In genomic region chr2:231714639-231715498, GRCh38 we compare ENCODE assay signal across 8 cellular contexts. TPM values are rescaled to one million over a fixed set of nuclear protein-coding genes. Genes with fewer than 3 reads are reported as not detected.
A peak's percentile ranks its signal among the peaks of the same experiment; 100 is the strongest.
DNase-seq lines count a peak whose midpoint lies in the region; ATAC-seq and TF ChIP-seq lines count a peak whose summit lies in the region.

No MANE protein-coding gene starts in this region.

- no peaks in the 10 kb centered on the region for H3K27me3 Mint-ChIP-seq in progenitor cell of endocrine pancreas

- intact Hi-C loops in head of caudate nucleus (cut with DNase I) (loop anchor here (2.0 kb wide), 1 partner anchor 38 kb away; no protein-coding TSS in a partner anchor), aorta (cut with DNase I) (loop anchor here (1.0 kb wide), 1 partner anchor 38 kb away; no protein-coding TSS in a partner anchor)

- peaks cover 0 to 3% of the 10 kb centered on the region in 2 donors for H3K36me3 ChIP-seq in aorta (ENCODE audit: control insufficient read depth in 1 of 2, insufficient read depth in 2 of 2, low read length in 1 of 2)

- H3K27ac Mint-ChIP-seq in progenitor cell of endocrine pancreas: peak overlapping the region; percentile 92

- H3K36me3 Mint-ChIP-seq in progenitor cell of endocrine pancreas (ENCODE audit: insufficient read depth): peaks cover 16% of the 10 kb centered on the region

- peak; percentile 79 for TF ChIP-seq RAD21 in Ishikawa (IDR thresholded peaks at IDR 0.05; ENCODE audit: low read depth)

- H3K9me3 Mint-ChIP-seq in progenitor cell of endocrine pancreas (ENCODE audit: low read depth): no peaks in the 10 kb centered on the region

- H3K27me3 ChIP-seq in aorta (ENCODE audit: control insufficient read depth in 1 of 2, insufficient read depth in 2 of 2, low read length in 1 of 2): no peaks in the 10 kb centered on the region

- H3K4me3 Mint-ChIP-seq in progenitor cell of endocrine pancreas (ENCODE audit: low read depth): no peak overlapping the region

- 59% methylated on average over 17 of the region's 17 CpGs for WGBS in aorta, 2 donors

- no peaks in the 10 kb centered on the region for H3K9me3 ChIP-seq in aorta (ENCODE audit: control insufficient read depth, low read length)

- TF ChIP-seq CTCF in progenitor cell of endocrine pancreas (IDR thresholded peaks at IDR 0.05; ENCODE audit: unreplicated experiment): peak; percentile 87

- H3K27ac ChIP-seq in aorta (ENCODE audit: low read depth in 1 of 2, low read length in 2 of 2): peak overlapping the region in 1 of 2 donors; percentile 11

- H3K4me1 ChIP-seq in aorta (ENCODE audit: control insufficient read depth in 1 of 2, insufficient read depth in 2 of 2, low read length in 2 of 2): no peaks in the 10 kb centered on the region

- ATAC-seq in aorta (ENCODE audit: low FRiP score) (peak; percentile 42), GM18511 (IDR thresholded peaks at IDR 0.05; ENCODE audit: unreplicated experiment) (no peak)

- DNase-seq in DMS79 (lab: John Stamatoyannopoulos, UW) (peak; percentile 68), SHP77 treated with DMSO at 0.1 percent for 48 hours (lab: John Stamatoyannopoulos, UW) (peak; percentile 68), head of caudate nucleus (peak; percentile 53 to 93 (median 79)), progenitor cell of endocrine pancreas (ENCODE audit: low spot score, unreplicated experiment) (peak; percentile 81), aorta (peak; percentile 78 to 92)
- DNase-seq in activated naive CD4-positive, alpha-beta T cell (lab: John Stamatoyannopoulos, UW): peak; percentile 64 to 77 (median 74)

- no peak for TF ChIP-seq EP300 in Ishikawa (IDR thresholded peaks at IDR 0.05; ENCODE audit: borderline replicate concordance)

- H3K4me3 ChIP-seq in aorta (ENCODE audit: low read length in 2 of 2): no peak overlapping the region

- peaks cover 17% of the 10 kb centered on the region for H3K4me1 Mint-ChIP-seq in progenitor cell of endocrine pancreas (ENCODE audit: low read depth)

TF ChIP-seq in Ishikawa, 13 proteins besides CTCF, POLR2A, EP300 and RAD21:
- 0 out of 2 replicates have a peak, but pooled peaks have one; percentile 15 for TF ChIP-seq TCF12 (IDR thresholded peaks at IDR 0.05; ENCODE audit: low read depth)
- no peak for TF ChIP-seq CREB1 (IDR thresholded peaks at IDR 0.05; ENCODE audit: low read depth)
- no peak for TF ChIP-seq NFIC (IDR thresholded peaks at IDR 0.05)
- peak; percentile 52; the same call in 1 of the 2 replicates for TF ChIP-seq ZBTB7A (IDR thresholded peaks at IDR 0.05; ENCODE audit: low read depth)
- 0 out of 2 replicates have a peak, but pooled peaks have one; percentile 1 for TF ChIP-seq YY1 (IDR thresholded peaks at IDR 0.05; ENCODE audit: low read depth)

RNA-seq across cellular contexts. Expression of gene PTMA, which starts 6.5 kb away (rescaled TPM):
- 1,066 and 1,116 TPM in 2 replicates for total RNA-seq in progenitor cell of endocrine pancreas
- total RNA-seq in aorta: 100 to 1,000 TPM; 792 to 882 TPM
- polyA plus RNA-seq in aorta: 1,000 to 10,000 TPM; 1,255 to 2,243 TPM
